ENCODE assay signal across 27 cellular contexts in the genomic region with DNA sequence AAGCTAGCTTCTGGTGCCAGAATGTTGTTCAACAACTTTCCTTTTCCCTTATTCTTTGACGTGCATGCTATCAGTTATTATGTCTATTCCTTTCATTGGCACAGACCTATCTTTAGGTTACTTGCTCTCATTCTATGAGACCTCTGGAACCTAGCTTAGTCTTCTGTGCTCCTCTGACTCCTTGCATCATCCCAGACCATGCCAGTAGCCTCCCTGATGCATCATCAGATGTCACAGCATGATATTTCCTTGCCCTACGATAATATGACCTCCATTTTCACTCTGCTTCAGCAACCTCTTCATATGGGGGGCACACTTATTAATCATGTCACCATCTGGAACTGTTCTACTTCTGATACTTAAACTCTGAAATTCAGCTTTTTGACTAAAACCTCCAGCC.
"Had no signal": no experiment of that assay in that cellular context is flagged by ENCODE, and none has a peak within 500 bp of the region (broad histone marks: within the 10 kb centered on the region; RNA-seq: fewer than 3 reads in every experiment).

No MANE protein-coding gene starts in this region.

- DNase-seq: dermis blood vessel endothelial cell; effector memory CD8-positive, alpha-beta T cell; erythroblast; esophagus squamous epithelium; foreskin melanocyte; head of caudate nucleus; left ventricle myocardium superior; lower lobe of right lung; natural killer cell; small intestine; stimulated activated CD4-positive, alpha-beta T cell treated with anti-CD3 and anti-CD28 coated beads, Interleukin-15, amount 100 ng/mL, for 24 hours; stimulated activated CD4-positive, alpha-beta T cell treated with anti-CD3 and anti-CD28 coated beads, Interleukin-2, amount 100 ng/mL, for 48 hours; stimulated activated naive CD4-positive, alpha-beta T cell; stimulated activated naive CD8-positive, alpha-beta T cell treated with anti-CD3 and anti-CD28 coated beads, Interleukin-15, amount 100 ng/mL, for 72 hours; transverse colon; upper lobe of right lung; uterus had no signal

- H3K27me3 ChIP-seq: esophagus squamous epithelium, neutrophil, right atrium auricular region, suprapubic skin, transverse colon, upper lobe of right lung, uterus had no signal

- H3K27ac Mint-ChIP-seq: effector memory CD8-positive, alpha-beta T cell; natural killer cell; progenitor cell of endocrine pancreas; stimulated activated naive CD8-positive, alpha-beta T cell treated with anti-CD3 and anti-CD28 coated beads, Interleukin-15, amount 100 ng/mL, for 72 hours had no signal

- H3K9ac ChIP-seq: parathyroid adenoma had no signal

- H3K27ac ChIP-seq: coronary artery, esophagus squamous epithelium, lower lobe of right lung, neutrophil, parathyroid adenoma, right atrium auricular region, suprapubic skin, transverse colon, upper lobe of right lung, uterus had no signal

- H3K4me3 Mint-ChIP-seq: effector memory CD8-positive, alpha-beta T cell; natural killer cell; neural crest cell; stimulated activated naive CD8-positive, alpha-beta T cell treated with anti-CD3 and anti-CD28 coated beads, Interleukin-15, amount 100 ng/mL, for 72 hours had no signal

- H3K4me3 ChIP-seq: coronary artery, esophagus squamous epithelium, lower lobe of right lung, right atrium auricular region, suprapubic skin, transverse colon, upper lobe of right lung, uterus had no signal

- ATAC-seq: effector memory CD8-positive, alpha-beta T cell; left ventricle myocardium superior; lower lobe of right lung; natural killer cell; sciatic nerve; stimulated activated naive CD8-positive, alpha-beta T cell treated with anti-CD3 and anti-CD28 coated beads, Interleukin-15, amount 100 ng/mL, for 72 hours; upper lobe of right lung had no signal

- H3K4me1 ChIP-seq: esophagus squamous epithelium, lower lobe of right lung, right atrium auricular region, suprapubic skin, transverse colon, upper lobe of right lung, uterus had no signal

- H3K9me3 Mint-ChIP-seq: effector memory CD8-positive, alpha-beta T cell; natural killer cell; neural crest cell; stimulated activated naive CD8-positive, alpha-beta T cell treated with anti-CD3 and anti-CD28 coated beads, Interleukin-15, amount 100 ng/mL, for 72 hours had no signal

- H3K9me3 ChIP-seq: esophagus squamous epithelium, lower lobe of right lung, neutrophil, right atrium auricular region, suprapubic skin, transverse colon, upper lobe of right lung, uterus had no signal

- H3K36me3 Mint-ChIP-seq: natural killer cell had no signal

- FAIRE-seq: endometrium, keratinocyte, small intestine had no signal

- H3K4me1 Mint-ChIP-seq: natural killer cell; neural crest cell; stimulated activated naive CD8-positive, alpha-beta T cell treated with anti-CD3 and anti-CD28 coated beads, Interleukin-15, amount 100 ng/mL, for 72 hours had no signal

- H3K36me3 ChIP-seq: esophagus squamous epithelium, lower lobe of right lung, neutrophil, right atrium auricular region, suprapubic skin, transverse colon, upper lobe of right lung, uterus had no signal

- H3K27me3 Mint-ChIP-seq: effector memory CD8-positive, alpha-beta T cell; progenitor cell of endocrine pancreas; stimulated activated naive CD8-positive, alpha-beta T cell treated with anti-CD3 and anti-CD28 coated beads, Interleukin-15, amount 100 ng/mL, for 72 hours had no signal
